Comparison of ENCODE assay signal across 8 cellular contexts in the genomic region with DNA sequence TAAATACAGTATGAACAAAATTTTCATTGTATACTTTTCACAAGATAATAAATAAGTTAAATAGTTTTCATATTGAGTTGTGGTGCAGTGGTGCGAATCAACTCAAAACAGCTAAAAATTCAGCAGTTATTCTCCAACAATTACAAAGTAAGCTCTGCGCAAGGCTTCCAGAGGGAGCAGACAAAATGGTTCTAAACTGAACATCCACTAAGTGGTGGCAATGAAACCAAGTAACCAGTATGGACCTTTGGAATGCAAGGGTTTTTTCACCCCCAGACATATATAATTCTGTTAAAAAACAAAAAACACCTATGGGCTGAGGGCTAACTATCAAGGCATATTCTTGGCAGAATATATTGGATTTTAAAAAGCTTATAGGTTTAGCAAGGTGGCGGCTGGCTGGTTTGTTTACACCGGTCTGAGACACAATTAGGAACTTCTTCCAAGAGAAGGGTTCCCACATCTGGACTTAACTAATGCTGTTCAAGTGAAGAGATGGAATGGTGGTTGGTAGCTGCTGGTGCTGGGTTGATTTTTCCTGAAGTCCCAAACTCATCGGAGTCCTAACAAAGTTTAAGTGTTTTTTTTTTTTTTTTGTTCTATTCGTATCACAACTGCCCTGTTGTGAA. TPM values are rescaled to one million over a fixed set of nuclear protein-coding genes. Genes with fewer than 3 reads are reported as not detected.
DNase-seq lines count a peak whose midpoint lies in the region; ATAC-seq lines count a peak whose summit lies in the region.

No MANE protein-coding gene starts in this region.

- peaks cover 22 to 58% (median 42%) of the 10 kb centered on the region in 4 donors for H3K4me1 Mint-ChIP-seq in naive thymus-derived CD8-positive, alpha-beta T cell

- H3K27ac Mint-ChIP-seq in naive thymus-derived CD8-positive, alpha-beta T cell: peak overlapping the region; percentile 96 to 100 (median 99)

- no peak for ATAC-seq in naive thymus-derived CD8-positive, alpha-beta T cell
- no peak for ATAC-seq in HG03520 (IDR thresholded peaks at IDR 0.05; ENCODE audit: unreplicated experiment)

- H3K27ac ChIP-seq in effector memory CD4-positive, alpha-beta T cell (ENCODE audit: insufficient read depth, low read length, poor library complexity, severe bottlenecking): peak overlapping the region; percentile 91

- DNase-seq in DMS114 treated with DMSO at 0.1 percent for 48 hours (lab: John Stamatoyannopoulos, UW; ENCODE audit: unreplicated experiment): peak; percentile 29
- DNase-seq in OCI-M1 (lab: John Stamatoyannopoulos, UW): peak; percentile 80
- no peak for DNase-seq in effector memory CD4-positive, alpha-beta T cell
- peak in 3 of 10 donors; percentile 40 to 48 (median 43) for DNase-seq in naive thymus-derived CD8-positive, alpha-beta T cell
- DNase-seq in islet precursor cell: no peak
- no peak for DNase-seq in hepatic stellate cell (ENCODE audit: low spot score)
- no peak for DNase-seq in DMS79 treated with DMSO at 0.1 percent for 48 hours (lab: John Stamatoyannopoulos, UW)

- H3K4me1 ChIP-seq in effector memory CD4-positive, alpha-beta T cell (ENCODE audit: control insufficient read depth, insufficient read depth, low read length, poor library complexity, severe bottlenecking): peaks cover 32% of the 10 kb centered on the region

- H3K27me3 Mint-ChIP-seq in naive thymus-derived CD8-positive, alpha-beta T cell: peaks cover 0 to 5% (median 0%) of the 10 kb centered on the region in 5 donors

- POLR2A ChIA-PET in naive thymus-derived CD8-positive, alpha-beta T cell (lab: Charles Lee): interaction anchor here (0.7 to 21.9 kb wide), 11 partner anchors 7 to 307 kb away, joined by 3 to 2148 read pairs (median 15); no protein-coding TSS in a partner anchor

- H3K9me3 Mint-ChIP-seq in naive thymus-derived CD8-positive, alpha-beta T cell: peaks cover 0 to 3% (median 0%) of the 10 kb centered on the region in 9 donors

- no peaks in the 10 kb centered on the region for H3K9me3 ChIP-seq in effector memory CD4-positive, alpha-beta T cell (ENCODE audit: control insufficient read depth, low read length)

- peak overlapping the region; percentile 71 to 100 (median 98) for H3K4me3 Mint-ChIP-seq in naive thymus-derived CD8-positive, alpha-beta T cell

- peak overlapping the region; percentile 95 for H3K4me3 ChIP-seq in effector memory CD4-positive, alpha-beta T cell (ENCODE audit: insufficient read depth, low read depth, low read length, poor library complexity, severe bottlenecking)

- H3K36me3 Mint-ChIP-seq in naive thymus-derived CD8-positive, alpha-beta T cell: peaks cover 25 to 50% (median 37%) of the 10 kb centered on the region in 3 donors

- H3K36me3 ChIP-seq in effector memory CD4-positive, alpha-beta T cell (ENCODE audit: control insufficient read depth, insufficient read depth, low read length): peaks cover 39% of the 10 kb centered on the region

- H3K27me3 ChIP-seq in effector memory CD4-positive, alpha-beta T cell (replicated peaks; ENCODE audit: control insufficient read depth, insufficient read depth, low read length, poor library complexity, severe bottlenecking): no peaks in the 10 kb centered on the region

RNA-seq across cellular contexts. Expression of gene ZFP36L2, which starts 2.9 kb away (rescaled TPM):
- total RNA-seq in naive thymus-derived CD8-positive, alpha-beta T cell: 100 to 1,000 TPM; 264 to 274 TPM
- 100 to 1,000 TPM; 222 to 420 (median 390) TPM for polyA plus RNA-seq in naive thymus-derived CD8-positive, alpha-beta T cell

Comparison
In these comparisons a context has a peak if more than half of its experiments do, and no peak if none do; other contexts are left out.
1. DNase-seq: peak in DMS114 treated with DMSO at 0.1 percent for 48 hours (single experiment) and OCI-M1 (single experiment); none in effector memory CD4-positive, alpha-beta T cell (0 of 3), islet precursor cell (single experiment), hepatic stellate cell (single experiment) and DMS79 treated with DMSO at 0.1 percent for 48 hours (single experiment).